ENCODE assay signal across 17 cellular contexts in genomic region chr5:174384509-174384947, GRCh38.
DNase-seq lines count a peak whose midpoint lies in the region; ATAC-seq and TF ChIP-seq lines count a peak whose summit lies in the region.
"Had no signal": no experiment of that assay in that cellular context is flagged by ENCODE, and none has a peak within 500 bp of the region (broad histone marks: within the 10 kb centered on the region; RNA-seq: fewer than 3 reads in every experiment).

No MANE protein-coding gene starts in this region.

- H3K79me2 ChIP-seq in ACC112 (ENCODE audit: control insufficient read depth, insufficient read depth, low read length, unreplicated experiment), result no peaks in the 10 kb centered on the region
- no peaks in the 10 kb centered on the region for H3K79me2 ChIP-seq in SK-N-SH (ENCODE audit: insufficient read depth)

- H3K27me3 ChIP-seq in ACC112 (ENCODE audit: insufficient read depth, low read length), result no peaks in the 10 kb centered on the region; the same call in 1 of the 2 replicates
- H3K27me3 ChIP-seq in SK-N-SH (ENCODE audit: insufficient read depth), result no peaks in the 10 kb centered on the region
- H3K27me3 ChIP-seq: right atrium auricular region had no signal

- H4K20me1 ChIP-seq in SK-N-SH (ENCODE audit: insufficient read depth), result no peaks in the 10 kb centered on the region

- no peak overlapping the region for H3K4me3 Mint-ChIP-seq in activated CD8-positive, alpha-beta T cell treated with anti-CD3 and anti-CD28 coated beads for 36 hours
- H3K4me3 Mint-ChIP-seq: activated T-helper 1 cell treated with anti-CD3 and anti-CD28 coated beads, Interleukin-12 subunit alpha, Interleukin-12 subunit beta, Interleukin-2, Interleukin-4 antibody, amounts not matched to agents 30 ng/mL and 10 ng/mL and 1 ng/mL, durations not matched to agents 14 hours and 24 hours and 36 hours had no signal

- CTCF ChIA-PET in HEK293 (lab: Yijun Ruan, JAX), result no interaction called here
- CTCF ChIA-PET in SK-N-SH (lab: Yijun Ruan, JAX), result interaction anchor here (1.2 to 2.4 kb wide), 2 partner anchors 11 to 35 kb away, joined by 3 to 12 read pairs; no protein-coding TSS in a partner anchor
- CTCF ChIA-PET in activated CD8-positive, alpha-beta T cell treated with anti-CD3 and anti-CD28 coated beads for 36 hours (lab: Charles Lee), result no interaction called here

- peak overlapping the region; percentile 52 for H3K4me3 ChIP-seq in ACC112 (ENCODE audit: low read depth, low read length)
- H3K4me3 ChIP-seq in HEK293 (ENCODE audit: low read depth, low read length), result no peak overlapping the region
- peak overlapping the region in 1 of 2 experiments; percentile 39; a peak in 1 of 4 replicates for H3K4me3 ChIP-seq in SK-N-SH (ENCODE audit: low read depth in 2 of 2, low read length in 1 of 2)
- H3K4me3 ChIP-seq: lung, right atrium auricular region had no signal

- H3K36me3 Mint-ChIP-seq in activated CD8-positive, alpha-beta T cell treated with anti-CD3 and anti-CD28 coated beads for 36 hours (ENCODE audit: low read depth), result no peaks in the 10 kb centered on the region

- H3K27ac ChIP-seq in ACC112 (ENCODE audit: low read depth, low read length) (peak overlapping the region; percentile 44; the same call in 1 of the 2 replicates), HEK293 (ENCODE audit: extremely low read depth, low read depth, low read length) (peak overlapping the region; percentile 65), SK-N-SH (ENCODE audit: low read depth in 2 of 2, low read length in 1 of 2) (peak overlapping the region; percentile 59 to 91)
- H3K27ac ChIP-seq: right atrium auricular region had no signal

- peaks cover 1% of the 10 kb centered on the region for H3K9me3 Mint-ChIP-seq in activated CD8-positive, alpha-beta T cell treated with anti-CD3 and anti-CD28 coated beads for 36 hours
- H3K9me3 Mint-ChIP-seq: activated T-helper 1 cell treated with anti-CD3 and anti-CD28 coated beads, Interleukin-12 subunit alpha, Interleukin-12 subunit beta, Interleukin-2, Interleukin-4 antibody, amounts not matched to agents 30 ng/mL and 10 ng/mL and 1 ng/mL, durations not matched to agents 14 hours and 24 hours and 36 hours had no signal

- POLR2A ChIA-PET in HEK293 (lab: Yijun Ruan, JAX), result no interaction called here
- POLR2A ChIA-PET in SK-N-SH (lab: Yijun Ruan, JAX), result no interaction called here
- POLR2A ChIA-PET in activated CD8-positive, alpha-beta T cell treated with anti-CD3 and anti-CD28 coated beads for 36 hours (lab: Charles Lee), result no interaction called here

- H3K4me1 ChIP-seq in ACC112 (ENCODE audit: control insufficient read depth, insufficient read depth, low read length, unreplicated experiment) (peaks cover 18% of the 10 kb centered on the region), HEK293 (ENCODE audit: control insufficient read depth, insufficient read depth, low read length) (peaks cover 21% of the 10 kb centered on the region), SK-N-SH (ENCODE audit: control insufficient read depth in 1 of 2, insufficient read depth in 2 of 2, low read depth in 1 of 2, low read length in 1 of 2) (peaks cover 31 to 39% of the 10 kb centered on the region in 2 experiments)
- H3K4me1 ChIP-seq: right atrium auricular region had no signal

- H3F3A ChIP-seq in SK-N-SH (replicated peaks; ENCODE audit: insufficient read depth), result peaks cover 32% of the 10 kb centered on the region

- ATAC-seq in activated CD8-positive, alpha-beta T cell treated with anti-CD3 and anti-CD28 coated beads for 36 hours, result no peak
- no peak for ATAC-seq in HG02885 (IDR thresholded peaks at IDR 0.05; ENCODE audit: poor library complexity, unreplicated experiment)

- H3K4me2 ChIP-seq in SK-N-SH, result peak overlapping the region; percentile 66

- TF ChIP-seq CTCF in HEK293 (tag by site-specific recombination; IDR thresholded peaks at IDR 0.05), result no peak
- TF ChIP-seq CTCF in SK-N-SH (IDR thresholded peaks at IDR 0.05), result no peak
- no peak for TF ChIP-seq CTCF in activated CD8-positive, alpha-beta T cell treated with anti-CD3 and anti-CD28 coated beads for 36 hours (IDR thresholded peaks at IDR 0.05)

- H3K27me3 Mint-ChIP-seq in activated CD8-positive, alpha-beta T cell treated with anti-CD3 and anti-CD28 coated beads for 36 hours, result peaks cover 7% of the 10 kb centered on the region

- H3K4me1 Mint-ChIP-seq in activated CD8-positive, alpha-beta T cell treated with anti-CD3 and anti-CD28 coated beads for 36 hours (ENCODE audit: low read depth), result no peaks in the 10 kb centered on the region

- no peak overlapping the region for H3K27ac Mint-ChIP-seq in activated CD8-positive, alpha-beta T cell treated with anti-CD3 and anti-CD28 coated beads for 36 hours
- H3K27ac Mint-ChIP-seq: activated T-helper 1 cell treated with anti-CD3 and anti-CD28 coated beads, Interleukin-12 subunit alpha, Interleukin-12 subunit beta, Interleukin-2, Interleukin-4 antibody, amounts not matched to agents 30 ng/mL and 10 ng/mL and 1 ng/mL, durations not matched to agents 14 hours and 24 hours and 36 hours had no signal

- TF ChIP-seq RAD21 in SK-N-SH (IDR thresholded peaks at IDR 0.05; ENCODE audit: low read length), result peak; percentile 20; the same call in 1 of the 2 replicates

- TF ChIP-seq EP300 in SK-N-SH (IDR thresholded peaks at IDR 0.05; ENCODE audit: borderline replicate concordance in 1 of 2, low read depth in 1 of 2, low read length in 1 of 2), result peak; percentile 85 to 96

- peak overlapping the region; percentile 9; the same call in 1 of the 2 replicates for H3K9ac ChIP-seq in SK-N-SH

- 18% methylated on average over 17 of the region's 17 CpGs for WGBS in SK-N-SH (ENCODE audit: low lambda C conversion rate)

- intact Hi-C loops in activated CD8-positive, alpha-beta T cell treated with anti-CD3 and anti-CD28 coated beads for 36 hours (cut with micrococcal nuclease), result no loop called here

- H3K9me3 ChIP-seq in HEK293 (ENCODE audit: control insufficient read depth, insufficient read depth, low read depth, low read length), result no peaks in the 10 kb centered on the region
- no peaks in the 10 kb centered on the region for H3K9me3 ChIP-seq in SK-N-SH
- H3K9me3 ChIP-seq: right atrium auricular region had no signal

- DNase-seq in SK-N-SH, result peak; percentile 79
- DNase-seq in hepatic stellate cell (ENCODE audit: low spot score), result peak; percentile 9
- DNase-seq in activated CD8-positive, alpha-beta T cell treated with anti-CD3 and anti-CD28 coated beads for 36 hours, result no peak
- no peak for DNase-seq in medulla oblongata (ENCODE audit: extremely low spot score)
- DNase-seq in NCI-H345 (lab: John Stamatoyannopoulos, UW), result no peak
- DNase-seq: activated CD4-positive, alpha-beta T cell treated with anti-CD3 and anti-CD28 coated beads, Interleukin-2, amount 50 U/mL, for 48 hours; anterior cingulate cortex; dermis blood vessel endothelial cell; erythroblast; NCI-H1048; stimulated activated CD8-positive, alpha-beta memory T cell treated with anti-CD3 and anti-CD28 coated beads, Interleukin-4, amount 100 ng/mL, for 48 hours had no signal

- H2AFZ ChIP-seq in ACC112 (ENCODE audit: low read length, unreplicated experiment), result peak overlapping the region; percentile 83
- peak overlapping the region; percentile 50 for H2AFZ ChIP-seq in SK-N-SH (ENCODE audit: low read depth)

- H3K36me3 ChIP-seq in ACC112 (ENCODE audit: insufficient read depth, low read length) (no peaks in the 10 kb centered on the region), HEK293 (ENCODE audit: control insufficient read depth in 2 of 2, insufficient read depth in 1 of 2, low read length in 2 of 2) (no peaks in the 10 kb centered on the region), SK-N-SH (replicated peaks in 1 of 2; ENCODE audit: control insufficient read depth in 1 of 2, insufficient read depth in 2 of 2, low read length in 1 of 2) (no peaks in the 10 kb centered on the region)
- H3K36me3 ChIP-seq: right atrium auricular region had no signal

- H3K9me2 ChIP-seq in SK-N-SH, result no peaks in the 10 kb centered on the region

TF ChIP-seq in HEK293, 187 proteins besides CTCF, POLR2A, EP300 and RAD21 (continues in another document):
- TF ChIP-seq KLF10 (tag by site-specific recombination; IDR thresholded peaks at IDR 0.05), result peak; percentile 46; the same call in 1 of the 2 replicates
- 0 out of 2 replicates have a peak, but pooled peaks have one; percentile 26 for TF ChIP-seq ZNF324 (tag by site-specific recombination; IDR thresholded peaks at IDR 0.05)
- TF ChIP-seq ZFP69B (tag by site-specific recombination; IDR thresholded peaks at IDR 0.05), result peak; percentile 56; the same call in 1 of the 2 replicates
- 0 out of 2 replicates have a peak, but pooled peaks have one; percentile 18 for TF ChIP-seq ZNF24 (tag by site-specific recombination; IDR thresholded peaks at IDR 0.05)
- TF ChIP-seq OSR2 (tag by site-specific recombination; IDR thresholded peaks at IDR 0.05), result peak; percentile 81
- no peak for TF ChIP-seq ZNF623 (tag by site-specific recombination; IDR thresholded peaks at IDR 0.05)
- TF ChIP-seq TRIM28 (IDR thresholded peaks at IDR 0.05; ENCODE audit: borderline replicate concordance, low read length), result peak; percentile 33; the same call in 1 of the 2 replicates
- no peak for TF ChIP-seq SCRT1 (tag by site-specific recombination; IDR thresholded peaks at IDR 0.05; ENCODE audit: borderline replicate concordance)

TF ChIP-seq in SK-N-SH, 30 proteins besides CTCF, POLR2A, EP300 and RAD21 (continues in another document):
- no peak for TF ChIP-seq FOSL2 (IDR thresholded peaks at IDR 0.05; ENCODE audit: borderline replicate concordance, low read depth)
- TF ChIP-seq USF1 (IDR thresholded peaks at IDR 0.05; ENCODE audit: borderline replicate concordance, low read depth), result 0 out of 2 replicates have a peak, but pooled peaks have one; percentile 17
- TF ChIP-seq POLR2AphosphoS5 (IDR thresholded peaks at IDR 0.05; ENCODE audit: low read depth, low read length), result peak; percentile 94
- peak; percentile 99 for TF ChIP-seq TCF12 (IDR thresholded peaks at IDR 0.05)

Comparison
In these comparisons a context has a peak if more than half of its experiments do, and no peak if none do; other contexts are left out.
1. DNase-seq: peak in SK-N-SH (single experiment) and hepatic stellate cell (single experiment); none in activated CD8-positive, alpha-beta T cell treated with anti-CD3 and anti-CD28 coated beads for 36 hours (single experiment), medulla oblongata (single experiment) and NCI-H345 (single experiment).
2. Peak in every context shown above with its lines, with median percentiles within 50 percentile points of each other: H3K27ac ChIP-seq.